ENCODE assay signal across 12 cellular contexts in genomic region chr5:56440871-56441740, GRCh38.
DNase-seq lines count a peak whose midpoint lies in the region; ATAC-seq and TF ChIP-seq lines count a peak whose summit lies in the region.
"Had no signal": no experiment of that assay in that cellular context is flagged by ENCODE, and none has a peak within 500 bp of the region (broad histone marks: within the 10 kb centered on the region; RNA-seq: fewer than 3 reads in every experiment).

No MANE protein-coding gene starts in this region.

- no peak overlapping the region for H3K4me3 ChIP-seq in left ventricle myocardium inferior
- no peak overlapping the region for H3K4me3 ChIP-seq in left lung
- H3K4me3 ChIP-seq: thoracic aorta had no signal

- TF ChIP-seq CTCF in left ventricle myocardium inferior (IDR thresholded peaks at IDR 0.05; ENCODE audit: borderline replicate concordance) (no peak), MCF 10A (IDR thresholded peaks at IDR 0.05; ENCODE audit: unreplicated experiment) (no peak), left lung (IDR thresholded peaks at IDR 0.05) (no peak)

- no peak overlapping the region for H3K27ac ChIP-seq in left ventricle myocardium inferior (replicated peaks)
- H3K27ac ChIP-seq in left lung = peak overlapping the region in 1 of 2 donors; percentile 75
- H3K27ac ChIP-seq: thoracic aorta had no signal

- peak; percentile 87 for ATAC-seq in Right ventricle myocardium superior (ENCODE audit: poor library complexity)
- ATAC-seq in left lung = peak; percentile 77
- ATAC-seq in GM21515 (IDR thresholded peaks at IDR 0.05; ENCODE audit: unreplicated experiment) = no peak
- no peak for ATAC-seq in HG02588 (IDR thresholded peaks at IDR 0.05; ENCODE audit: unreplicated experiment)
- ATAC-seq in HG03521 (IDR thresholded peaks at IDR 0.05; ENCODE audit: unreplicated experiment) = no peak

- H3K9me3 ChIP-seq in left ventricle myocardium inferior (replicated peaks) (no peaks in the 10 kb centered on the region), left lung (no peaks in the 10 kb centered on the region)
- H3K9me3 ChIP-seq: thoracic aorta had no signal

- peaks cover 11% of the 10 kb centered on the region for H3K4me1 Mint-ChIP-seq in MCF 10A (ENCODE audit: insufficient read depth, unreplicated experiment)

- intact Hi-C loops in Right ventricle myocardium superior (cut with DNase I) (no loop called here), left ventricle myocardium inferior (cut with micrococcal nuclease) (no loop called here), MCF 10A (cut with micrococcal nuclease) (loop anchor here (1.0 kb wide), 1 partner anchor 90 kb away; no protein-coding TSS in a partner anchor), left lung (cut with DNase I) (no loop called here)

- no peak for DNase-seq in Right ventricle myocardium superior
- DNase-seq in left ventricle myocardium inferior = no peak
- peak; percentile 95 for DNase-seq in MCF 10A (ENCODE audit: unreplicated experiment)
- DNase-seq in left lung = no peak
- DNase-seq in cortex of kidney (lab: John Stamatoyannopoulos, UW) = no peak
- DNase-seq: activated naive CD8-positive, alpha-beta T cell treated with anti-CD3 and anti-CD28 coated beads for 36 hours; MV-4-11; stimulated activated CD4-positive, alpha-beta T cell treated with anti-CD3 and anti-CD28 coated beads, Interleukin-15, amount 100 ng/mL, for 24 hours had no signal

- H3K27me3 ChIP-seq in left ventricle myocardium inferior (ENCODE audit: low read depth) (no peaks in the 10 kb centered on the region), left lung (no peaks in the 10 kb centered on the region)

- CTCF ChIA-PET in MCF 10A (lab: Yijun Ruan, JAX) = interaction anchor here (0.5 to 0.8 kb wide), 2 partner anchors 177 to 470 kb away, joined by 3 to 4 read pairs; no protein-coding TSS in a partner anchor

- H3K4me3 Mint-ChIP-seq in MCF 10A (ENCODE audit: unreplicated experiment) = peak overlapping the region; percentile 63
- H3K4me3 Mint-ChIP-seq: activated naive CD8-positive, alpha-beta T cell treated with anti-CD3 and anti-CD28 coated beads for 36 hours had no signal

- peaks cover 4% of the 10 kb centered on the region for H3K4me1 ChIP-seq in left ventricle myocardium inferior
- H3K4me1 ChIP-seq in left lung = peaks cover 0 to 18% of the 10 kb centered on the region in 2 donors

- BruUV-seq in MCF 10A (replicated peaks; lab: Mats Ljungman, UMichigan) = no TSS peak

- no peaks in the 10 kb centered on the region for H3K9me3 Mint-ChIP-seq in MCF 10A (ENCODE audit: unreplicated experiment)

- no peaks in the 10 kb centered on the region for H3K36me3 ChIP-seq in left ventricle myocardium inferior
- no peaks in the 10 kb centered on the region for H3K36me3 ChIP-seq in left lung
- H3K36me3 ChIP-seq: thoracic aorta had no signal

- peak overlapping the region; percentile 99 for H3K27ac Mint-ChIP-seq in MCF 10A (ENCODE audit: low read depth, unreplicated experiment)
- H3K27ac Mint-ChIP-seq: activated naive CD8-positive, alpha-beta T cell treated with anti-CD3 and anti-CD28 coated beads for 36 hours had no signal

- POLR2A ChIA-PET in MCF 10A (lab: Yijun Ruan, JAX) = interaction anchor here (1.0 to 1.3 kb wide), 2 partner anchors 21 to 93 kb away, joined by 3 to 4 read pairs; no protein-coding TSS in a partner anchor

- H3K36me3 Mint-ChIP-seq in MCF 10A (ENCODE audit: insufficient read depth, unreplicated experiment) = no peaks in the 10 kb centered on the region
- H3K36me3 Mint-ChIP-seq: activated naive CD8-positive, alpha-beta T cell treated with anti-CD3 and anti-CD28 coated beads for 36 hours had no signal

- H3K27me3 Mint-ChIP-seq in MCF 10A (ENCODE audit: insufficient read depth, unreplicated experiment) = no peaks in the 10 kb centered on the region

Comparison
In these comparisons a context has a peak if more than half of its experiments do, and no peak if none do; other contexts are left out.
1. ATAC-seq: peak in Right ventricle myocardium superior (single experiment) and left lung (single experiment); none in GM21515 (single experiment), HG02588 (single experiment) and HG03521 (single experiment).